In genomic region chr4:75514131-75514948, GRCh38 we compare ENCODE assay signal across 8 cellular contexts. TPM values are rescaled to one million over a fixed set of nuclear protein-coding genes. Genes with fewer than 3 reads are reported as not detected.
DNase-seq lines count a peak whose midpoint lies in the region; ATAC-seq and TF ChIP-seq lines count a peak whose summit lies in the region.

Gene RCHY1, minus strand, starts transcription at chr4:75514403. Its CDS starts 117 bp downstream, at chr4:75514286.
Gene THAP6, plus strand, starts transcription at chr4:75514473. Its CDS starts 980 bp downstream, at chr4:75515453.

- H3K9me3 ChIP-seq in adipocyte (ENCODE audit: control insufficient read depth, low read length) (no peaks in the 10 kb centered on the region), heart left ventricle (no peaks in the 10 kb centered on the region), upper lobe of right lung (no peaks in the 10 kb centered on the region)

- H3K36me3 ChIP-seq in adipocyte (ENCODE audit: control insufficient read depth, insufficient read depth, low read length, severe bottlenecking) (peaks cover 27% of the 10 kb centered on the region), heart left ventricle (peaks cover 0 to 33% (median 26%) of the 10 kb centered on the region in 9 donors), upper lobe of right lung (peaks cover 28% of the 10 kb centered on the region)

- intact Hi-C loops in heart left ventricle (cut with DNase I) = loop anchor here in 2 of 10 donors (5.0 to 10.0 kb wide), 4 partner anchors 158 to 582 kb away; partner anchors contain the start of genes G3BP2 (in 2 of the 2) and PARM1 (in 2 of the 2)
- intact Hi-C loops in posterior vena cava (cut with DNase I) = loop anchor here in 1 of 2 donors (10.0 kb wide), 1 partner anchor 1810 kb away; no protein-coding TSS in a partner anchor
- intact Hi-C loops in upper lobe of right lung (cut with DNase I) = no loop called here

- ATAC-seq in HG02798 (IDR thresholded peaks at IDR 0.05; ENCODE audit: poor library complexity, unreplicated experiment) (peak; percentile 95), heart left ventricle (peak; percentile 98), upper lobe of right lung (peak; percentile 98)

- WGBS in heart left ventricle, 4 donors = 0% methylated on average over 48 to 61 of the region's 61 CpGs

- H3K9ac ChIP-seq in adipocyte (ENCODE audit: low read length) = peak within 1 kb of the TSS; percentile 91

- DNase-seq in NCI-H1436 (lab: John Stamatoyannopoulos, UW) (peak; percentile 91), T follicular helper cell (ENCODE audit: low read depth) (peak; percentile 91), adipocyte (ENCODE audit: low read depth) (peak; percentile 99), heart left ventricle (peak; percentile 96 to 98 (median 96)), posterior vena cava (ENCODE audit: low spot score) (peak; percentile 99), upper lobe of right lung (peak; percentile 98)

- H3K4me1 ChIP-seq in adipocyte (ENCODE audit: control insufficient read depth, insufficient read depth, low read length) (peaks cover 43% of the 10 kb centered on the region), heart left ventricle (peaks cover 0 to 61% (median 39%) of the 10 kb centered on the region in 12 donors), upper lobe of right lung (peaks cover 42% of the 10 kb centered on the region)

- no peaks in the 10 kb centered on the region for H3K27me3 ChIP-seq in adipocyte (replicated peaks; ENCODE audit: control insufficient read depth, insufficient read depth, low read length)
- H3K27me3 ChIP-seq in heart left ventricle = no peaks in the 10 kb centered on the region
- no peaks in the 10 kb centered on the region for H3K27me3 ChIP-seq in upper lobe of right lung

- H3K4me3 ChIP-seq in GM12875 (ENCODE audit: low read depth, low read length) (peak within 1 kb of the TSS; percentile 91), adipocyte (ENCODE audit: low read length) (peak within 1 kb of the TSS; percentile 98), heart left ventricle (peak within 1 kb of the TSS; percentile 45 to 88 (median 76)), upper lobe of right lung (peak within 1 kb of the TSS; percentile 84)

- TF ChIP-seq CTCF in GM12875 (IDR thresholded peaks at IDR 0.05; ENCODE audit: borderline replicate concordance, insufficient read depth, low read depth, low read length) (no peak), heart left ventricle (IDR thresholded peaks at IDR 0.05) (peak in 3 of 12 donors; percentile 7 to 38 (median 18)), upper lobe of right lung (IDR thresholded peaks at IDR 0.05) (no peak)

- peak in 1 of 2 donors; percentile 83 for TF ChIP-seq POLR2A in heart left ventricle (IDR thresholded peaks at IDR 0.05)

- peak within 1 kb of the TSS; percentile 33 to 99 (median 96) for H3K27ac ChIP-seq in heart left ventricle
- peak within 1 kb of the TSS; percentile 97 for H3K27ac ChIP-seq in upper lobe of right lung

RNA-seq across cellular contexts. Expression of gene RCHY1, which starts in this region (rescaled TPM):
- total RNA-seq in heart left ventricle = 10 to 100 TPM; 24.1 to 54.1 (median 41.9) TPM
- 10 to 100 TPM; 17.7 to 35.1 TPM for polyA plus RNA-seq in heart left ventricle
- 10 to 100 TPM; 30.6 to 31.9 TPM for total RNA-seq in posterior vena cava
- 30.2 TPM for total RNA-seq in upper lobe of right lung

RNA-seq across cellular contexts. Expression of gene THAP6, which starts in this region (rescaled TPM):
- total RNA-seq in heart left ventricle (10 to 100 TPM; 10.9 to 22.6 (median 16.3) TPM), posterior vena cava (10 to 100 TPM; 15.7 to 19.9 TPM), upper lobe of right lung (23.5 TPM)
- polyA plus RNA-seq in heart left ventricle = 1 to 10 TPM; 6.5 TPM

Comparison
In these comparisons a context has a peak if more than half of its experiments do, and no peak if none do; other contexts are left out.
1. Peak in every context shown above with its lines: DNase-seq, ATAC-seq, H3K4me3 ChIP-seq and H3K27ac ChIP-seq.